Comparison of ENCODE assay signal across 10 cellular contexts in the genomic region with DNA sequence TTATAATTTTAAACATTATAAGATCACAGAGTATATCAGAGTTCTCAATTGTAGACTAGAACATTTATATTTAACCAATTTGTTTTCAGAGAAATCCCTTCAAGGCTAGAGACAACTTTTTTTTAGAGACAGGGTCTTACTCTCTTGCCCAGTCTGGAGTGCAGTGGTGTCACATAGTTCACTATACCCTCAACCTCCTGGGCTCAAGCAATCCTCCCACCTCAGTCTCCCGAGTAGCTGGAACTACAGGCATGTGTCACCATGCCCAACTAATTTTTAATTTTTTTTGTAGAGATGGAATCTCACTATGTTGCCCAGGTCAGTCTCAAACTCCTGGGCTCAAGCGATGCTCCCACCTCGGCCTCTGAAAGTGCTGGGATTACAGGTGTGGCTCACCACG. TPM values are rescaled to one million over a fixed set of nuclear protein-coding genes. Genes with fewer than 3 reads are reported as not detected.
"Had no signal": no experiment of that assay in that cellular context is flagged by ENCODE, and none has a peak within 500 bp of the region (broad histone marks: within the 10 kb centered on the region; RNA-seq: fewer than 3 reads in every experiment).

No MANE protein-coding gene starts in this region.

- H3K4me3 ChIP-seq: GM23248, HAP-1 had no signal

- H3K36me3 ChIP-seq: HAP-1 had no signal

- DNase-seq: GM23248, GOT3, H7, KG1 had no signal

- H2AFZ ChIP-seq: GM23248 had no signal

- H3K4me1 ChIP-seq: HAP-1 had no signal

- FAIRE-seq: HepG2 had no signal

- H3K9me3 ChIP-seq: HAP-1 had no signal

- H3K9ac ChIP-seq: GM23248 had no signal

- H3K27ac ChIP-seq: GM23248, HL-60 had no signal

RNA-seq across cellular contexts. Expression of gene UCMA, which starts 15.3 kb away (rescaled TPM):
- total RNA-seq: GM23248, H4, H7, HepG2, HT1080 had no signal
- polyA plus RNA-seq: GM23248, HepG2, IgD-negative memory B cell had no signal

RNA-seq across cellular contexts. Expression of gene MCM10, which starts 57.5 kb away (rescaled TPM):
- polyA plus RNA-seq: IgD-negative memory B cell had no signal
